In genomic region chr14:92783813-92784431, GRCh38 we compare ENCODE assay signal across 8 cellular contexts. TPM values are rescaled to one million over a fixed set of nuclear protein-coding genes. Genes with fewer than 3 reads are reported as not detected.
A peak's percentile ranks its signal among the peaks of the same experiment; 100 is the strongest.
DNase-seq lines count a peak whose midpoint lies in the region; ATAC-seq, FAIRE-seq and TF ChIP-seq lines count a peak whose summit lies in the region.

No MANE protein-coding gene starts in this region.

- ATAC-seq in GM21529 (IDR thresholded peaks at IDR 0.05; ENCODE audit: unreplicated experiment) (peak; percentile 71), SK-N-SH treated with all-trans-retinoic acid at 6 μM for 48 hours (peak; percentile 87), mucosa of descending colon (peak; percentile 81)

- FAIRE-seq in endometrium (lab: Jason Lieb, UNC), result peak; percentile 59

- intact Hi-C loops in mucosa of descending colon (cut with DNase I, micrococcal nuclease), result loop anchor here (1.0 to 10.0 kb wide), 2 partner anchors 69 to 70 kb away; no protein-coding TSS in a partner anchor

- H3K4me3 ChIP-seq in mucosa of descending colon, result no peak overlapping the region

- peaks cover 5% of the 10 kb centered on the region for H3K4me1 ChIP-seq in mucosa of descending colon (ENCODE audit: low read depth)

- H3K9me3 ChIP-seq in mucosa of descending colon, result peaks cover 2% of the 10 kb centered on the region

- no peaks in the 10 kb centered on the region for H3K36me3 ChIP-seq in mucosa of descending colon (ENCODE audit: low read depth)

- DNase-seq in DMS114 treated with DMSO at 0.1 percent for 48 hours (lab: John Stamatoyannopoulos, UW; ENCODE audit: unreplicated experiment) (peak; percentile 75), NCI-H1417 (lab: John Stamatoyannopoulos, UW) (peak; percentile 62 to 87 (median 65)), mucosa of descending colon (peak in 1 of 3 donors; percentile 86), GF-D8 (lab: John Stamatoyannopoulos, UW) (no peak)
- no peak for DNase-seq in effector CD8-positive, alpha-beta T cell (lab: John Stamatoyannopoulos, UW)

- TF ChIP-seq CTCF in mucosa of descending colon (IDR thresholded peaks at IDR 0.05), result peak; percentile 38

TF ChIP-seq in SK-N-SH treated with all-trans-retinoic acid at 6 μM for 48 hours, 23 proteins besides CTCF, POLR2A, EP300 and RAD21:
- TF ChIP-seq PPARA (CRISPR knock-in tag; IDR thresholded peaks at IDR 0.05; ENCODE audit: borderline replicate concordance), result no peak
- no peak for TF ChIP-seq OSR1 (CRISPR knock-in tag; IDR thresholded peaks at IDR 0.05)
- no peak for TF ChIP-seq CSDC2 (CRISPR knock-in tag; IDR thresholded peaks at IDR 0.05)
- TF ChIP-seq RARB (CRISPR knock-in tag; IDR thresholded peaks at IDR 0.05), result no peak
- no peak for TF ChIP-seq ISL1 (CRISPR knock-in tag; IDR thresholded peaks at IDR 0.05)
- TF ChIP-seq CREB5 (CRISPR knock-in tag; IDR thresholded peaks at IDR 0.05; ENCODE audit: low read depth), result no peak
- TF ChIP-seq PATZ1 (CRISPR knock-in tag; IDR thresholded peaks at IDR 0.05; ENCODE audit: borderline replicate concordance), result no peak
- no peak for TF ChIP-seq SNAI2 (CRISPR knock-in tag; IDR thresholded peaks at IDR 0.05)
- no peak for TF ChIP-seq TOX (CRISPR knock-in tag; IDR thresholded peaks at IDR 0.05; ENCODE audit: borderline replicate concordance)
- TF ChIP-seq ZFP3 (CRISPR knock-in tag; IDR thresholded peaks at IDR 0.05), result no peak

RNA-seq across cellular contexts. Expression of gene GOLGA5, which starts 10.2 kb away (rescaled TPM):
- total RNA-seq in mucosa of descending colon, result 10 to 100 TPM; 33.8 to 40.0 (median 39.2) TPM

RNA-seq across cellular contexts. Expression of gene LGMN, which starts 35.5 kb away (rescaled TPM):
- 100 to 1,000 TPM in 1 of 3 donors, 10 to 100 TPM in 2; 86.8 to 103 (median 94.3) TPM for total RNA-seq in mucosa of descending colon

Comparison
In these comparisons a context has a peak if more than half of its experiments do, and no peak if none do; other contexts are left out.
1. DNase-seq: peak in DMS114 treated with DMSO at 0.1 percent for 48 hours (single experiment) and NCI-H1417 (3 of 3); none in effector CD8-positive, alpha-beta T cell (single experiment) and GF-D8 (single experiment).
2. Peak in every context shown above with its lines, with median percentiles within 50 percentile points of each other: ATAC-seq.